In genomic region chr4:15238720-15239119, GRCh38 we compare ENCODE assay signal across 8 cellular contexts.
DNase-seq lines count a peak whose midpoint lies in the region; ATAC-seq and TF ChIP-seq lines count a peak whose summit lies in the region.

No MANE protein-coding gene starts in this region.

- in situ Hi-C loops in IMR-90 (cut with MboI; ENCODE audit: low sequenced_read_pairs): loop anchor here (5.0 kb wide), 1 partner anchor 219 kb away; no protein-coding TSS in a partner anchor

- H3K4me3 ChIP-seq in IMR-90 (ENCODE audit: insufficient read depth, low read depth, low read length) (no peak overlapping the region), psoas muscle (no peak overlapping the region)

- no peaks in the 10 kb centered on the region for H3K27me3 ChIP-seq in IMR-90 (ENCODE audit: control insufficient read depth, insufficient read depth, low read length)
- H3K27me3 ChIP-seq in psoas muscle (ENCODE audit: insufficient read depth in 3 of 3, low read length in 2 of 3): no peaks in the 10 kb centered on the region

- peak overlapping the region; percentile 66 for H3K4ac ChIP-seq in IMR-90 (ENCODE audit: low read depth, low read length)

- no peak overlapping the region for H3K4me3 Mint-ChIP-seq in activated CD4-positive, alpha-beta memory T cell treated with anti-CD3 and anti-CD28 coated beads for 36 hours
- no peak overlapping the region for H3K4me3 Mint-ChIP-seq in activated T-helper 2 cell treated with anti-CD3 and anti-CD28 coated beads, Interferon-gamma antibody, Interleukin-2, Interleukin-4, amounts not matched to agents 10 μg/mL and 5 μg/mL and 100 μg/mL, durations not matched to agents 14 hours and 24 hours and 36 hours (ENCODE audit: low read depth)

- dilution Hi-C loops in IMR-90 (cut with HindIII; ENCODE audit: low sequenced_read_pairs, unreplicated experiment): no loop called here

- no peak overlapping the region for H3K9ac ChIP-seq in IMR-90 (ENCODE audit: low read depth, low read length)

- H3K14ac ChIP-seq in IMR-90 (replicated peaks; ENCODE audit: low read depth, low read length): no peak overlapping the region

- no peaks in the 10 kb centered on the region for H3K36me3 Mint-ChIP-seq in activated CD4-positive, alpha-beta memory T cell treated with anti-CD3 and anti-CD28 coated beads for 36 hours
- no peaks in the 10 kb centered on the region for H3K36me3 Mint-ChIP-seq in activated T-helper 2 cell treated with anti-CD3 and anti-CD28 coated beads, Interferon-gamma antibody, Interleukin-2, Interleukin-4, amounts not matched to agents 10 μg/mL and 5 μg/mL and 100 μg/mL, durations not matched to agents 14 hours and 24 hours and 36 hours (ENCODE audit: low read depth)

- H4K91ac ChIP-seq in IMR-90 (ENCODE audit: insufficient read depth, low read depth, low read length): 0 out of 2 replicates have a peak overlapping the region, but pooled peaks have one; percentile 30

- H3K27ac ChIP-seq in C4-2B (no peak overlapping the region), IMR-90 (ENCODE audit: insufficient read depth, low read length) (no peak overlapping the region), psoas muscle (no peak overlapping the region)

- intact Hi-C loops in IMR-90 (cut with micrococcal nuclease) (loop anchor here (1.0 to 10.0 kb wide), 6 partner anchors 65 to 766 kb away; no protein-coding TSS in a partner anchor), head of caudate nucleus (cut with DNase I) (loop anchor here (10.0 kb wide), 1 partner anchor 156 kb away; no protein-coding TSS in a partner anchor), psoas muscle (cut with DNase I) (loop anchor here (2.0 to 10.0 kb wide), 4 partner anchors 156 to 416 kb away; partner anchors contain the start of gene FBXL5 (in 1 of the 2))
- intact Hi-C loops in activated CD4-positive, alpha-beta memory T cell treated with anti-CD3 and anti-CD28 coated beads for 36 hours (cut with micrococcal nuclease): loop anchor here (1.0 to 10.0 kb wide), 5 partner anchors 158 to 1584 kb away; no protein-coding TSS in a partner anchor
- intact Hi-C loops in activated T-helper 2 cell treated with anti-CD3 and anti-CD28 coated beads, Interferon-gamma antibody, Interleukin-2, Interleukin-4, amounts not matched to agents 10 μg/mL and 5 μg/mL and 100 μg/mL, durations not matched to agents 14 hours and 24 hours and 36 hours (cut with micrococcal nuclease): loop anchor here (1.0 to 10.0 kb wide), 4 partner anchors 158 to 1584 kb away; no protein-coding TSS in a partner anchor

- peak; percentile 81 for ATAC-seq in GM18868 (IDR thresholded peaks at IDR 0.05; ENCODE audit: unreplicated experiment)
- ATAC-seq in IMR-90 (ENCODE audit: low read depth): peak; percentile 62
- ATAC-seq in psoas muscle: peak in 2 of 4 donors; percentile 54 to 71

- no CpG with 5 or more reads among the region's 3 CpGs for WGBS in IMR-90 (ENCODE audit: extremely low coverage in 2 of 2, insufficient read length in 1 of 2), 2 experiments
- WGBS in psoas muscle, 3 donors: 23 to 34% (median 31%) methylated on average over 3 of the region's 3 CpGs

- H2BK20ac ChIP-seq in IMR-90 (ENCODE audit: low read depth, low read length): peak overlapping the region; percentile 76; the same call in 1 of the 2 replicates

- peak; percentile 63 for DNase-seq in IMR-90
- DNase-seq in activated CD4-positive, alpha-beta memory T cell treated with anti-CD3 and anti-CD28 coated beads for 36 hours: peak; percentile 50
- DNase-seq in head of caudate nucleus: peak in 22 of 42 donors; percentile 11 to 60 (median 34)
- DNase-seq in psoas muscle: no peak
- DNase-seq in activated T-helper 2 cell treated with anti-CD3 and anti-CD28 coated beads, Interferon-gamma antibody, Interleukin-2, Interleukin-4, amounts not matched to agents 10 μg/mL and 5 μg/mL and 100 μg/mL, durations not matched to agents 14 hours and 24 hours and 36 hours (ENCODE audit: low spot score): no peak
- DNase-seq in NCI-H2107 (lab: John Stamatoyannopoulos, UW): no peak

- H3K4me1 ChIP-seq in IMR-90 (ENCODE audit: control insufficient read depth, insufficient read depth, low read length): peaks cover 15% of the 10 kb centered on the region
- no peaks in the 10 kb centered on the region for H3K4me1 ChIP-seq in psoas muscle

- no peak overlapping the region for H3K56ac ChIP-seq in IMR-90 (ENCODE audit: extremely low read depth, insufficient read depth, low read length)

- no peaks in the 10 kb centered on the region for H3K9me3 ChIP-seq in IMR-90 (ENCODE audit: control insufficient read depth, insufficient read depth, low read length)
- H3K9me3 ChIP-seq in psoas muscle: no peaks in the 10 kb centered on the region

- H2AK5ac ChIP-seq in IMR-90 (ENCODE audit: low read depth, low read length): peak overlapping the region; percentile 54; the same call in 1 of the 2 replicates

- no peak overlapping the region for H3K4me2 ChIP-seq in IMR-90 (ENCODE audit: low read depth, low read length)

- peak; percentile 56 for TF ChIP-seq CTCF in C4-2B (conservative IDR thresholded peaks at IDR 0.05)
- peak; percentile 89 for TF ChIP-seq CTCF in IMR-90 (conservative IDR thresholded peaks at IDR 0.05; ENCODE audit: low read depth, low read length)
- peak; percentile 39 for TF ChIP-seq CTCF in psoas muscle (IDR thresholded peaks at IDR 0.05)

- no peaks in the 10 kb centered on the region for H3K27me3 Mint-ChIP-seq in activated CD4-positive, alpha-beta memory T cell treated with anti-CD3 and anti-CD28 coated beads for 36 hours
- H3K27me3 Mint-ChIP-seq in activated T-helper 2 cell treated with anti-CD3 and anti-CD28 coated beads, Interferon-gamma antibody, Interleukin-2, Interleukin-4, amounts not matched to agents 10 μg/mL and 5 μg/mL and 100 μg/mL, durations not matched to agents 14 hours and 24 hours and 36 hours (ENCODE audit: low read depth): no peaks in the 10 kb centered on the region

- CTCF ChIA-PET in IMR-90 (lab: Yijun Ruan, JAX): no interaction called here
- CTCF ChIA-PET in activated CD4-positive, alpha-beta memory T cell treated with anti-CD3 and anti-CD28 coated beads for 36 hours (lab: Charles Lee): interaction anchor here (1.0 to 5.7 kb wide), 3 partner anchors 13 to 219 kb away, joined by 3 to 44 read pairs (median 6); no protein-coding TSS in a partner anchor

- peak overlapping the region; percentile 39; the same call in 1 of the 2 replicates for H2BK120ac ChIP-seq in IMR-90 (ENCODE audit: low read depth, low read length)

- peak; percentile 93 for TF ChIP-seq RAD21 in IMR-90 (IDR thresholded peaks at IDR 0.05; ENCODE audit: low read length)

- H4K5ac ChIP-seq in IMR-90 (ENCODE audit: low read depth, low read length): no peak overlapping the region

- no peak overlapping the region for H3K18ac ChIP-seq in IMR-90 (ENCODE audit: low read depth, low read length)

- peaks cover 11% of the 10 kb centered on the region for H3K4me1 Mint-ChIP-seq in activated CD4-positive, alpha-beta memory T cell treated with anti-CD3 and anti-CD28 coated beads for 36 hours (ENCODE audit: low read depth)
- peaks cover 24% of the 10 kb centered on the region for H3K4me1 Mint-ChIP-seq in activated T-helper 2 cell treated with anti-CD3 and anti-CD28 coated beads, Interferon-gamma antibody, Interleukin-2, Interleukin-4, amounts not matched to agents 10 μg/mL and 5 μg/mL and 100 μg/mL, durations not matched to agents 14 hours and 24 hours and 36 hours (ENCODE audit: low read depth)

- H4K20me1 ChIP-seq in IMR-90 (ENCODE audit: insufficient read depth, low read length): peaks cover 3% of the 10 kb centered on the region; the same call in 1 of the 2 replicates

- H3K9me1 ChIP-seq in IMR-90 (ENCODE audit: insufficient read depth, low read length): peaks cover 14% of the 10 kb centered on the region

- H2AFZ ChIP-seq in IMR-90 (replicated peaks; ENCODE audit: low read length, poor library complexity): peak overlapping the region; percentile 24

- H2BK5ac ChIP-seq in IMR-90 (ENCODE audit: low read depth, low read length, poor library complexity, severe bottlenecking): no peak overlapping the region

- no peaks in the 10 kb centered on the region for H3K9me3 Mint-ChIP-seq in activated CD4-positive, alpha-beta memory T cell treated with anti-CD3 and anti-CD28 coated beads for 36 hours
- no peaks in the 10 kb centered on the region for H3K9me3 Mint-ChIP-seq in activated T-helper 2 cell treated with anti-CD3 and anti-CD28 coated beads, Interferon-gamma antibody, Interleukin-2, Interleukin-4, amounts not matched to agents 10 μg/mL and 5 μg/mL and 100 μg/mL, durations not matched to agents 14 hours and 24 hours and 36 hours

- H3K36me3 ChIP-seq in IMR-90 (ENCODE audit: control insufficient read depth, insufficient read depth, low read length): no peaks in the 10 kb centered on the region
- no peaks in the 10 kb centered on the region for H3K36me3 ChIP-seq in psoas muscle (ENCODE audit: insufficient read depth in 1 of 2, low read depth in 1 of 2)

- no TSS peak for BruUV-seq in IMR-90 (replicated peaks; lab: Mats Ljungman, UMichigan)

- H2AK9ac ChIP-seq in IMR-90 (replicated peaks; ENCODE audit: low read depth, low read length, poor library complexity): no peak overlapping the region

- no peak overlapping the region for H3K27ac Mint-ChIP-seq in activated CD4-positive, alpha-beta memory T cell treated with anti-CD3 and anti-CD28 coated beads for 36 hours
- no peak overlapping the region for H3K27ac Mint-ChIP-seq in activated T-helper 2 cell treated with anti-CD3 and anti-CD28 coated beads, Interferon-gamma antibody, Interleukin-2, Interleukin-4, amounts not matched to agents 10 μg/mL and 5 μg/mL and 100 μg/mL, durations not matched to agents 14 hours and 24 hours and 36 hours

- no peak for TF ChIP-seq POLR2A in IMR-90 (IDR thresholded peaks at IDR 0.05; ENCODE audit: low read depth, low read length)

- peak overlapping the region; percentile 29; the same call in 1 of the 3 replicates for H2BK15ac ChIP-seq in IMR-90 (ENCODE audit: low read depth, low read length)

- POLR2A ChIA-PET in IMR-90 (lab: Charles Lee; ENCODE audit: unreplicated experiment): no interaction called here
- POLR2A ChIA-PET in activated CD4-positive, alpha-beta memory T cell treated with anti-CD3 and anti-CD28 coated beads for 36 hours (lab: Charles Lee): no interaction called here

- H4K8ac ChIP-seq in IMR-90 (ENCODE audit: low read depth in 2 of 2, low read length in 2 of 2): no peak overlapping the region; a peak in 1 of 4 replicates

- no peaks in the 10 kb centered on the region for H3K79me1 ChIP-seq in IMR-90 (ENCODE audit: low read depth in 1 of 2, low read length in 2 of 2)

- H3K23ac ChIP-seq in IMR-90 (ENCODE audit: low read depth, low read length): no peak overlapping the region

TF ChIP-seq in IMR-90, 13 proteins besides CTCF, POLR2A, EP300 and RAD21 (continues in another document):
- TF ChIP-seq MXI1 (IDR thresholded peaks at IDR 0.05; ENCODE audit: borderline replicate concordance, low read depth, low read length): no peak

Comparison
In these comparisons a context has a peak if more than half of its experiments do, and no peak if none do; other contexts are left out.
1. CTCF ChIP-seq: peak in every context shown above with its lines; median percentile 89 in IMR-90; 56 in C4-2B; 39 in psoas muscle.
2. DNase-seq: peak in IMR-90 (single experiment), activated CD4-positive, alpha-beta memory T cell treated with anti-CD3 and anti-CD28 coated beads for 36 hours (single experiment) and head of caudate nucleus (22 of 42); none in psoas muscle (0 of 2), activated T-helper 2 cell treated with anti-CD3 and anti-CD28 coated beads, Interferon-gamma antibody, Interleukin-2, Interleukin-4, amounts not matched to agents 10 μg/mL and 5 μg/mL and 100 μg/mL, durations not matched to agents 14 hours and 24 hours and 36 hours (single experiment) and NCI-H2107 (single experiment).